ENCODE assay signal across 8 cellular contexts in genomic region chr19:10861118-10861651, GRCh38. TPM values are rescaled to one million over a fixed set of nuclear protein-coding genes. Genes with fewer than 3 reads are reported as not detected.
DNase-seq lines count a peak whose midpoint lies in the region; ATAC-seq and TF ChIP-seq lines count a peak whose summit lies in the region.

No MANE protein-coding gene starts in this region.

- no peak overlapping the region for H3K4me3 ChIP-seq in PC-9

- H3K9me3 Mint-ChIP-seq in chondrocyte (ENCODE audit: low read depth): no peaks in the 10 kb centered on the region

- no peak overlapping the region for H2AFZ ChIP-seq in PC-9

- no peaks in the 10 kb centered on the region for H3K27me3 ChIP-seq in PC-9 (ENCODE audit: insufficient read depth, low read depth)

- no peak overlapping the region for H3K27ac Mint-ChIP-seq in chondrocyte (ENCODE audit: unreplicated experiment)

- peaks cover 20% of the 10 kb centered on the region; the same call in 1 of the 2 replicates for H3F3A ChIP-seq in PC-9 (ENCODE audit: insufficient read depth, low read depth)

- ATAC-seq in GM21515 (IDR thresholded peaks at IDR 0.05; ENCODE audit: unreplicated experiment): no peak

- CTCF ChIA-PET in PC-9 (lab: Charles Lee): interaction anchor here (0.5 to 0.9 kb wide), 4 partner anchors 10 to 119 kb away, joined by 3 to 6 read pairs (median 4); no protein-coding TSS in a partner anchor

- POLR2A ChIA-PET in PC-9 (lab: Charles Lee; ENCODE audit: unreplicated experiment): no interaction called here

- intact Hi-C loops in PC-9 (cut with micrococcal nuclease; ENCODE audit: unreplicated experiment): no loop called here

- H3K4me1 ChIP-seq in PC-9 (replicated peaks; ENCODE audit: insufficient read depth): peaks cover 10% of the 10 kb centered on the region

- TF ChIP-seq CTCF in PC-9 (conservative IDR thresholded peaks at IDR 0.05): peak; percentile 67
- peak; percentile 64 for TF ChIP-seq CTCF in chondrocyte (IDR thresholded peaks at IDR 0.05)

- no peaks in the 10 kb centered on the region for H3K36me3 ChIP-seq in PC-9 (ENCODE audit: low read depth)

- no peaks in the 10 kb centered on the region for H3K36me3 Mint-ChIP-seq in chondrocyte (ENCODE audit: low read depth)

- no peaks in the 10 kb centered on the region for H3K9me2 ChIP-seq in PC-9 (ENCODE audit: insufficient read depth)

- no TSS peak for BruUV-seq in PC-9 (replicated peaks; lab: Mats Ljungman, UMichigan)

- H3K27me3 Mint-ChIP-seq in chondrocyte (ENCODE audit: low read depth): no peaks in the 10 kb centered on the region

- H3K4me3 Mint-ChIP-seq in chondrocyte (ENCODE audit: unreplicated experiment): no peak overlapping the region

- H3K4me1 Mint-ChIP-seq in chondrocyte (ENCODE audit: low read depth): peaks cover 15% of the 10 kb centered on the region

- no peak overlapping the region for H3K4me2 ChIP-seq in PC-9

- H4K20me1 ChIP-seq in PC-9 (ENCODE audit: insufficient read depth): no peaks in the 10 kb centered on the region

- H3K9me3 ChIP-seq in PC-9 (ENCODE audit: insufficient read depth, low read depth): no peaks in the 10 kb centered on the region

- DNase-seq in NK-92 treated with Interleukin-12 subunit alpha and Interleukin-12 subunit beta, amount 100 ng/mL, for 24 hours (lab: John Stamatoyannopoulos, UW): peak; percentile 21
- DNase-seq in NK-92 (lab: John Stamatoyannopoulos, UW; ENCODE audit: unreplicated experiment) (no peak), PC-9 (peak in 1 of 2 experiments; percentile 38), chondrocyte (ENCODE audit: low spot score) (no peak), renal cortical epithelial cell (ENCODE audit: low read depth) (peak; percentile 26), C1 segment of cervical spinal cord (lab: John Stamatoyannopoulos, UW) (no peak), NCI-H446 treated with DMSO at 0.1 percent for 48 hours (lab: John Stamatoyannopoulos, UW) (no peak)

- no peak overlapping the region for H3K27ac ChIP-seq in PC-9

- H3K79me2 ChIP-seq in PC-9 (ENCODE audit: low read depth): no peaks in the 10 kb centered on the region

RNA-seq across cellular contexts. Expression of gene CARM1, which starts 10.2 kb away (rescaled TPM):
- total RNA-seq in PC-9 (2021) (56.0 and 63.7 TPM in 2 replicates), chondrocyte (59.9 to 62.0 TPM (median 61.8 TPM) in 3 replicates), renal cortical epithelial cell (18.6 and 37.3 TPM in 2 replicates)

RNA-seq across cellular contexts. Expression of gene C19orf38, which starts 13.0 kb away (rescaled TPM):
- 0.59 and 1.4 TPM in 2 replicates for total RNA-seq in PC-9 (2021)
- 0.30 to 0.34 TPM in 2 of 3 replicates, not detected in the other for total RNA-seq in chondrocyte
- 0.85 TPM in 1 of 2 replicates, not detected in the other for total RNA-seq in renal cortical epithelial cell

RNA-seq across cellular contexts. Expression of gene TMED1, which starts 25.2 kb away (rescaled TPM):
- total RNA-seq in PC-9 (2021): 21.3 and 31.4 TPM in 2 replicates
- total RNA-seq in chondrocyte: 29.1 to 33.7 TPM (median 31.5 TPM) in 3 replicates
- total RNA-seq in renal cortical epithelial cell: 33.6 and 46.4 TPM in 2 replicates

Comparison
In these comparisons a context has a peak if more than half of its experiments do, and no peak if none do; other contexts are left out.
1. DNase-seq: peak in NK-92 treated with Interleukin-12 subunit alpha and Interleukin-12 subunit beta, amount 100 ng/mL, for 24 hours (single experiment) and renal cortical epithelial cell (single experiment); none in NK-92 (single experiment), chondrocyte (single experiment), C1 segment of cervical spinal cord (0 of 14) and NCI-H446 treated with DMSO at 0.1 percent for 48 hours (single experiment).